In genomic region chr9:76904661-76905457, GRCh38 we compare ENCODE assay signal across 9 cellular contexts. TPM values are rescaled to one million over a fixed set of nuclear protein-coding genes. Genes with fewer than 3 reads are reported as not detected.
A peak's percentile ranks its signal among the peaks of the same experiment; 100 is the strongest.
DNase-seq lines count a peak whose midpoint lies in the region; ATAC-seq and TF ChIP-seq lines count a peak whose summit lies in the region.
"Had no signal": no experiment of that assay in that cellular context is flagged by ENCODE, and none has a peak within 500 bp of the region (broad histone marks: within the 10 kb centered on the region; RNA-seq: fewer than 3 reads in every experiment).

No MANE protein-coding gene starts in this region.

- H3K9me3 ChIP-seq in breast epithelium (no peaks in the 10 kb centered on the region), lower lobe of right lung (no peaks in the 10 kb centered on the region)

- DNase-seq in LNCaP clone FGC (ENCODE audit: low read depth): peak; percentile 72
- no peak for DNase-seq in breast epithelium (ENCODE audit: low spot score in 2 of 2)
- no peak for DNase-seq in lower lobe of right lung
- peak; percentile 51 for DNase-seq in superior temporal gyrus (ENCODE audit: extremely low spot score)
- no peak for DNase-seq in NCI-H1436 treated with DMSO at 0.1 percent for 48 hours (lab: John Stamatoyannopoulos, UW)
- no peak for DNase-seq in foreskin melanocyte
- no peak for DNase-seq in HuH-7.5 (ENCODE audit: low spot score)
- DNase-seq: activated T-cell treated with anti-CD3 and anti-CD28 coated beads, Interleukin-2, amount 50 U/mL, for 1 hour had no signal

- H3K4me3 ChIP-seq in LNCaP clone FGC (ENCODE audit: low read depth, low read length): peak overlapping the region; percentile 61
- peak overlapping the region; percentile 47 to 66 (median 50) for H3K4me3 ChIP-seq in breast epithelium
- H3K4me3 ChIP-seq in lower lobe of right lung: peak overlapping the region; percentile 19

- intact Hi-C loops in breast epithelium (cut with DNase I; ENCODE audit: low total_unique reads): no loop called here
- intact Hi-C loops in lower lobe of right lung (cut with DNase I): no loop called here

- H3K27ac ChIP-seq in breast epithelium (no peak overlapping the region), lower lobe of right lung (no peak overlapping the region)

- no peak for TF ChIP-seq CTCF in LNCaP clone FGC (IDR thresholded peaks at IDR 0.05; ENCODE audit: control insufficient read depth, extremely low read depth, insufficient read depth)
- TF ChIP-seq CTCF in breast epithelium (IDR thresholded peaks at IDR 0.05): no peak
- TF ChIP-seq CTCF in lower lobe of right lung (IDR thresholded peaks at IDR 0.05): no peak

- no peak for TF ChIP-seq POLR2A in breast epithelium (IDR thresholded peaks at IDR 0.05)

- H3K4me1 ChIP-seq in breast epithelium (peaks cover 4 to 12% of the 10 kb centered on the region in 2 donors), lower lobe of right lung (peaks cover 14% of the 10 kb centered on the region)

- peaks cover 0 to 8% of the 10 kb centered on the region in 2 donors for H3K27me3 ChIP-seq in breast epithelium
- peaks cover 19% of the 10 kb centered on the region for H3K27me3 ChIP-seq in lower lobe of right lung (ENCODE audit: low read depth)

- H3K36me3 ChIP-seq in breast epithelium: no peaks in the 10 kb centered on the region
- H3K36me3 ChIP-seq in lower lobe of right lung: no peaks in the 10 kb centered on the region

- ATAC-seq in lower lobe of right lung (no peak), GM19328 (IDR thresholded peaks at IDR 0.05; ENCODE audit: unreplicated experiment) (no peak)

RNA-seq across cellular contexts. Expression of gene PRUNE2, which starts 1.1 kb away (rescaled TPM):
- 10 to 100 TPM in 2 of 3 donors, 1 to 10 TPM in 1; 4.6 to 14.7 (median 12.0) TPM for total RNA-seq in breast epithelium
- total RNA-seq in lower lobe of right lung: 13.6 TPM

Comparison
In these comparisons a context has a peak if more than half of its experiments do, and no peak if none do; other contexts are left out.
1. DNase-seq: peak in LNCaP clone FGC (single experiment) and superior temporal gyrus (single experiment); none in breast epithelium (0 of 2), lower lobe of right lung (single experiment), NCI-H1436 treated with DMSO at 0.1 percent for 48 hours (single experiment), foreskin melanocyte (single experiment) and HuH-7.5 (single experiment).
2. Peak in every context shown above with its lines, with median percentiles within 50 percentile points of each other: H3K4me3 ChIP-seq.